ENCODE assay signal across 1 cellular context in the genomic region with DNA sequence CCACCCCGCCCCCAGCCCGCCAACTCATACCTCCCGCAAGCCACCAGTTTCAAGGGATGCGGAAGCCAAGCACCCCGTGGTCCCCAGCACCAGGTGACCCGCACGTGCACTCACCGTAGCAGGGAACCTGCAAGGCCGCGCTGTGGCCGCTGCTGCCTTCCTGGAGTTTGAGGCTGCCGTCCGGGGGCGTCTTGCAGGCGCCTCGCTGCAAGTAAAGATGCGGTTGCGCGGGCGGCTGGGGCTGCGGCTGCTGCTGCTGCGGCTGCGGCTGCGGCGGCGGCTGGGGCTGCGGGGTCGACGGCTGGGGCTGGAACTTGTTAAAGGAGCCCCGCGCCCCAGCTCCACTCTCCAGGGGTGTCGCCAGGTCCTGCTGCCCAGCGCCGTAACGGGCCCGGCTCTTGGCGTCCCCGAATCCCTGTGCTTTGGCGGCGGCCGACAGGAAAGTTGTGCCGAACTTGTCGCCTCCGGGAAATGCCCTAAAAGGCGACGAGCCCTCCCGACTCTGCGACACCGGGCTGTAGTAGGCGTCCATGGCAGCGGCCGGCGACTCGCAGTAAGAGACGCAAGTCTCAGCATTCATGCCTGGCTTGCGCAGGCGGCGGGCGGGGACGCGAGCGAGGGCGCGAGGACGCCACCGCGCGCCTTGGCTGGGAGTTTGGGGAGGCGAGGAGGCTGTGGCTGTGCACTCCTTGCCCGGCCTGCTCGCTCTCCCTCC.
TF ChIP-seq lines count a peak whose summit lies in the region.

A gene (minus strand): TSS at position 657 of the 715 bp plus-strand sequence. CDS start 77 bp downstream, at position 580.

TF ChIP-seq in H1, 55 proteins besides CTCF, POLR2A, EP300 and RAD21 (continued from another document):
- TF ChIP-seq, protein P1, sequence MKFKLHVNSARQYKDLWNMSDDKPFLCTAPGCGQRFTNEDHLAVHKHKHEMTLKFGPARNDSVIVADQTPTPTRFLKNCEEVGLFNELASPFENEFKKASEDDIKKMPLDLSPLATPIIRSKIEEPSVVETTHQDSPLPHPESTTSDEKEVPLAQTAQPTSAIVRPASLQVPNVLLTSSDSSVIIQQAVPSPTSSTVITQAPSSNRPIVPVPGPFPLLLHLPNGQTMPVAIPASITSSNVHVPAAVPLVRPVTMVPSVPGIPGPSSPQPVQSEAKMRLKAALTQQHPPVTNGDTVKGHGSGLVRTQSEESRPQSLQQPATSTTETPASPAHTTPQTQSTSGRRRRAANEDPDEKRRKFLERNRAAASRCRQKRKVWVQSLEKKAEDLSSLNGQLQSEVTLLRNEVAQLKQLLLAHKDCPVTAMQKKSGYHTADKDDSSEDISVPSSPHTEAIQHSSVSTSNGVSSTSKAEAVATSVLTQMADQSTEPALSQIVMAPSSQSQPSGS (IDR thresholded peaks at IDR 0.05; ENCODE audit: low read length) = no peak
- TF ChIP-seq ASH2L (IDR thresholded peaks at IDR 0.05; ENCODE audit: low read length) (peak; percentile 66), JUN (IDR thresholded peaks at IDR 0.05; ENCODE audit: low read depth, low read length) (no peak), BRCA1 (IDR thresholded peaks at IDR 0.05; ENCODE audit: low read depth, low read length) (no peak), CEBPB (IDR thresholded peaks at IDR 0.05; ENCODE audit: low read depth, low read length) (no peak), CBX8 (IDR thresholded peaks at IDR 0.05; ENCODE audit: borderline replicate concordance, low read depth, low read length) (peak; percentile 23; the same call in 1 of the 2 replicates), CTBP2 (IDR thresholded peaks at IDR 0.05; ENCODE audit: borderline replicate concordance, insufficient read depth, insufficient read length, low read length) (peak; percentile 97), PHF8 (conservative IDR thresholded peaks at IDR 0.05; ENCODE audit: low read depth, low read length) (no peak), CHD1 (IDR thresholded peaks at IDR 0.05; ENCODE audit: low read depth, low read length) (no peak), SP4 (IDR thresholded peaks at IDR 0.05; ENCODE audit: low read length) (no peak), RBBP5 (IDR thresholded peaks at IDR 0.05; ENCODE audit: borderline replicate concordance, low read depth, low read length) (peak; percentile 45; the same call in 1 of the 2 replicates), RNF2 (IDR thresholded peaks at IDR 0.05; ENCODE audit: borderline replicate concordance, low read depth, low read length, missing control alignments, poor library complexity, severe bottlenecking) (peak; percentile 83), KDM5A (IDR thresholded peaks at IDR 0.05; ENCODE audit: low read length) (no peak), CBX5 (IDR thresholded peaks at IDR 0.05; ENCODE audit: low read depth, low read length) (no peak), TCF12 (IDR thresholded peaks at IDR 0.05; ENCODE audit: low read depth, low read length) (0 out of 2 replicates have a peak, but pooled peaks have one; percentile 62), EZH2 (IDR thresholded peaks at IDR 0.05; ENCODE audit: low read depth, low read length, severe bottlenecking) (peak; percentile 94), KDM1A (IDR thresholded peaks at IDR 0.05; ENCODE audit: borderline replicate concordance, low read length) (no peak), TAF7 (optimal IDR thresholded peaks at IDR 0.05; ENCODE audit: borderline replicate concordance, low read depth, low read length) (no peak), SUZ12 (IDR thresholded peaks at IDR 0.05; ENCODE audit: low read length) (peak; percentile 78), KDM4A (IDR thresholded peaks at IDR 0.05; ENCODE audit: low read depth, low read length, severe bottlenecking) (peak; percentile 63), HDAC6 (IDR thresholded peaks at IDR 0.05; ENCODE audit: low read depth, low read length) (no peak), NANOG (IDR thresholded peaks at IDR 0.05; ENCODE audit: insufficient read depth, low read depth, low read length, poor library complexity, severe bottlenecking) (no peak), SIX5 (IDR thresholded peaks at IDR 0.05; ENCODE audit: low read depth, low read length) (no peak), CREB1 (IDR thresholded peaks at IDR 0.05) (peak; percentile 59), ZNF274 (IDR thresholded peaks at IDR 0.05; ENCODE audit: borderline replicate concordance, extremely low read depth, low read length) (no peak), TAF1 (IDR thresholded peaks at IDR 0.05; ENCODE audit: low read depth, low read length) (no peak), SP1 (IDR thresholded peaks at IDR 0.05; ENCODE audit: low read depth, low read length) (peak; percentile 73; the same call in 1 of the 2 replicates)
- TF ChIP-seq, protein P2, sequence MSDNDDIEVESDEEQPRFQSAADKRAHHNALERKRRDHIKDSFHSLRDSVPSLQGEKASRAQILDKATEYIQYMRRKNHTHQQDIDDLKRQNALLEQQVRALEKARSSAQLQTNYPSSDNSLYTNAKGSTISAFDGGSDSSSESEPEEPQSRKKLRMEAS (IDR thresholded peaks at IDR 0.05) = peak; percentile 79
